13 cellular contexts compared by ENCODE assay signal in genomic region chr1:25565626-25566025, GRCh38. TPM values are rescaled to one million over a fixed set of nuclear protein-coding genes. Genes with fewer than 3 reads are reported as not detected.
DNase-seq lines count a peak whose midpoint lies in the region; ATAC-seq and TF ChIP-seq lines count a peak whose summit lies in the region.
"Had no signal": no experiment of that assay in that cellular context is flagged by ENCODE, and none has a peak within 500 bp of the region (broad histone marks: within the 10 kb centered on the region; RNA-seq: fewer than 3 reads in every experiment).

No MANE protein-coding gene starts in this region.

- H3K27ac ChIP-seq in esophagus squamous epithelium (peak overlapping the region; percentile 75 to 93 (median 86)), spleen (peak overlapping the region in 7 of 8 donors; percentile 19 to 92 (median 89)), transverse colon (peak overlapping the region in 2 of 4 donors; percentile 82 to 83)
- H3K27ac ChIP-seq: cardiac muscle cell had no signal

- TF ChIP-seq CTCF in esophagus squamous epithelium (IDR thresholded peaks at IDR 0.05) = no peak
- no peak for TF ChIP-seq CTCF in spleen (IDR thresholded peaks at IDR 0.05 in 8 of 11, conservative IDR thresholded peaks at IDR 0.05 in 3 of 11)
- no peak for TF ChIP-seq CTCF in transverse colon (IDR thresholded peaks at IDR 0.05)

- H3K27me3 ChIP-seq in esophagus squamous epithelium (no peaks in the 10 kb centered on the region), spleen (replicated peaks in 1 of 7) (no peaks in the 10 kb centered on the region), transverse colon (no peaks in the 10 kb centered on the region)
- H3K27me3 ChIP-seq: cardiac muscle cell, suprapubic skin had no signal

- no peak for TF ChIP-seq EP300 in transverse colon (IDR thresholded peaks at IDR 0.05; ENCODE audit: low read depth)

- no peaks in the 10 kb centered on the region for H3K9me3 Mint-ChIP-seq in T-helper 1 cell treated with Interleukin-12 subunit alpha and Interleukin-12 subunit beta and Interleukin-4 antibody, amounts not matched to agents 30 μg/mL and 1 μg/mL, for 36 hours

- peaks cover 15% of the 10 kb centered on the region for H3K36me3 Mint-ChIP-seq in T-helper 1 cell treated with Interleukin-12 subunit alpha and Interleukin-12 subunit beta and Interleukin-4 antibody, amounts not matched to agents 30 μg/mL and 1 μg/mL, for 36 hours (ENCODE audit: low read depth)
- H3K36me3 Mint-ChIP-seq in T-helper 17 cell (ENCODE audit: low read depth) = peaks cover 3% of the 10 kb centered on the region

- H3K36me3 ChIP-seq in esophagus squamous epithelium (peaks cover 6 to 36% (median 12%) of the 10 kb centered on the region in 3 donors), spleen (peaks cover 0 to 66% (median 12%) of the 10 kb centered on the region in 6 donors), transverse colon (peaks cover 0 to 7% (median 0%) of the 10 kb centered on the region in 4 donors)
- H3K36me3 ChIP-seq: cardiac muscle cell had no signal

- H3K9me3 ChIP-seq in T-helper 17 cell (ENCODE audit: control insufficient read depth, low read length, poor library complexity, severe bottlenecking) = no peaks in the 10 kb centered on the region
- H3K9me3 ChIP-seq in esophagus squamous epithelium = no peaks in the 10 kb centered on the region
- H3K9me3 ChIP-seq in spleen = no peaks in the 10 kb centered on the region
- H3K9me3 ChIP-seq in transverse colon = no peaks in the 10 kb centered on the region
- H3K9me3 ChIP-seq: suprapubic skin had no signal

- peak overlapping the region; percentile 13 for H3K4me3 Mint-ChIP-seq in T-helper 1 cell treated with Interleukin-12 subunit alpha and Interleukin-12 subunit beta and Interleukin-4 antibody, amounts not matched to agents 30 μg/mL and 1 μg/mL, for 36 hours
- H3K4me3 Mint-ChIP-seq in T-helper 17 cell = peak overlapping the region; percentile 82

- 77 to 83% methylated on average over 7 to 8 of the region's 8 CpGs for WGBS in esophagus squamous epithelium, 2 donors
- WGBS in spleen, 5 donors = 64 to 78% (median 70%) methylated on average over 8 of the region's 8 CpGs
- WGBS in transverse colon (ENCODE audit: low coverage in 1 of 2), 2 donors = 90 to 92% methylated on average over 3 to 8 of the region's 8 CpGs

- intact Hi-C loops in esophagus squamous epithelium (cut with DNase I) = no loop called here
- intact Hi-C loops in spleen (cut with DNase I; ENCODE audit: low total_unique reads) = no loop called here
- intact Hi-C loops in transverse colon (cut with DNase I; ENCODE audit: low total_unique reads) = no loop called here

- H3K4me3 ChIP-seq in esophagus squamous epithelium (no peak overlapping the region), spleen (no peak overlapping the region), transverse colon (no peak overlapping the region)
- H3K4me3 ChIP-seq: cardiac muscle cell, suprapubic skin had no signal

- H3K4me1 ChIP-seq in esophagus squamous epithelium = peaks cover 45 to 89% (median 59%) of the 10 kb centered on the region in 3 donors
- H3K4me1 ChIP-seq in spleen = peaks cover 48 to 98% (median 90%) of the 10 kb centered on the region in 6 donors
- peaks cover 21 to 60% (median 36%) of the 10 kb centered on the region in 4 donors for H3K4me1 ChIP-seq in transverse colon

- in situ Hi-C loops in transverse colon (cut with MboI; ENCODE audit: low pct_ligation_motif_present in 1 of 4, low pct_unique_long_range_greater_than_20kb in 1 of 4, low sequenced_read_pairs in 3 of 4) = no loop called here

- TF ChIP-seq POLR2A in esophagus squamous epithelium (IDR thresholded peaks at IDR 0.05) = no peak
- no peak for TF ChIP-seq POLR2A in spleen (IDR thresholded peaks at IDR 0.05)
- TF ChIP-seq POLR2A in transverse colon (IDR thresholded peaks at IDR 0.05) = no peak

- H3K27me3 Mint-ChIP-seq in T-helper 1 cell treated with Interleukin-12 subunit alpha and Interleukin-12 subunit beta and Interleukin-4 antibody, amounts not matched to agents 30 μg/mL and 1 μg/mL, for 36 hours (ENCODE audit: low read depth) = no peaks in the 10 kb centered on the region
- no peaks in the 10 kb centered on the region for H3K27me3 Mint-ChIP-seq in T-helper 17 cell

- ATAC-seq in T-helper 17 cell (no peak), GM19467 (IDR thresholded peaks at IDR 0.05; ENCODE audit: unreplicated experiment) (no peak)

- DNase-seq in T-helper 1 cell (no peak), T-helper 17 cell (no peak), esophagus squamous epithelium (lab: John Stamatoyannopoulos, UW) (no peak), spleen (peak; percentile 51), transverse colon (no peak), medulla oblongata (ENCODE audit: extremely low spot score) (no peak)
- DNase-seq: KBM-7, NCI-H187, NCI-H82 had no signal

- H3K4me1 Mint-ChIP-seq in T-helper 1 cell treated with Interleukin-12 subunit alpha and Interleukin-12 subunit beta and Interleukin-4 antibody, amounts not matched to agents 30 μg/mL and 1 μg/mL, for 36 hours (ENCODE audit: low read depth) = peaks cover 41% of the 10 kb centered on the region
- peaks cover 49% of the 10 kb centered on the region for H3K4me1 Mint-ChIP-seq in T-helper 17 cell

- no peak overlapping the region for H3K27ac Mint-ChIP-seq in T-helper 1 cell treated with Interleukin-12 subunit alpha and Interleukin-12 subunit beta and Interleukin-4 antibody, amounts not matched to agents 30 μg/mL and 1 μg/mL, for 36 hours
- H3K27ac Mint-ChIP-seq in T-helper 17 cell = peak overlapping the region; percentile 95

RNA-seq across cellular contexts. Expression of gene LDLRAP1, which starts 22.2 kb away (rescaled TPM):
- total RNA-seq in T-helper 17 cell (10 to 100 TPM; 90.3 to 96.6 TPM), esophagus squamous epithelium (10 to 100 TPM; 17.0 to 21.4 (median 19.5) TPM), spleen (100 to 1,000 TPM in 1 of 7 donors, 10 to 100 TPM in 6; 62.6 to 105 (median 82.3) TPM), transverse colon (10 to 100 TPM; 24.9 to 75.6 (median 37.8) TPM)
- polyA plus RNA-seq in spleen = 10 to 100 TPM; 21.7 to 45.9 (median 28.4) TPM

RNA-seq across cellular contexts. Expression of gene MAN1C1, which starts 51.0 kb away (rescaled TPM):
- 10 to 100 TPM; 16.9 to 27.3 TPM for total RNA-seq in T-helper 17 cell
- 1 to 10 TPM in 3 of 4 donors, under 1 TPM in 1; 0.91 to 7.4 (median 3.8) TPM for total RNA-seq in esophagus squamous epithelium
- 10 to 100 TPM; 25.0 to 54.3 (median 47.2) TPM for total RNA-seq in spleen
- polyA plus RNA-seq in spleen = 1 to 10 TPM; 4.6 to 7.0 (median 6.9) TPM
- 1 to 10 TPM; 2.4 to 6.8 (median 4.3) TPM for total RNA-seq in transverse colon
